Comparison of ENCODE assay signal across 1 cellular context in genomic region chr12:57518176-57518919, GRCh38.
TF ChIP-seq lines count a peak whose summit lies in the region.

No MANE protein-coding gene starts in this region.

TF ChIP-seq in SK-N-SH treated with all-trans-retinoic acid at 6 μM for 48 hours, 23 proteins besides CTCF, POLR2A, EP300 and RAD21 (continued from another document):
- no peak for TF ChIP-seq PATZ1 (CRISPR knock-in tag; IDR thresholded peaks at IDR 0.05; ENCODE audit: borderline replicate concordance)
- TF ChIP-seq ESRRG (CRISPR knock-in tag; IDR thresholded peaks at IDR 0.05), result no peak
- no peak for TF ChIP-seq CSDC2 (CRISPR knock-in tag; IDR thresholded peaks at IDR 0.05)
- TF ChIP-seq SNAI2 (CRISPR knock-in tag; IDR thresholded peaks at IDR 0.05), result no peak
- no peak for TF ChIP-seq RARB (CRISPR knock-in tag; IDR thresholded peaks at IDR 0.05)
- TF ChIP-seq ZFP3 (CRISPR knock-in tag; IDR thresholded peaks at IDR 0.05), result no peak
- no peak for TF ChIP-seq BACH2 (CRISPR knock-in tag; IDR thresholded peaks at IDR 0.05; ENCODE audit: borderline replicate concordance)
- no peak for TF ChIP-seq TOX (CRISPR knock-in tag; IDR thresholded peaks at IDR 0.05; ENCODE audit: borderline replicate concordance)
- TF ChIP-seq ZNF565 (CRISPR knock-in tag; conservative IDR thresholded peaks at IDR 0.05; ENCODE audit: low read depth), result no peak
- TF ChIP-seq PPARA (CRISPR knock-in tag; IDR thresholded peaks at IDR 0.05; ENCODE audit: borderline replicate concordance), result no peak
- no peak for TF ChIP-seq ISL1 (CRISPR knock-in tag; IDR thresholded peaks at IDR 0.05)
- TF ChIP-seq ZNF70 (CRISPR knock-in tag; IDR thresholded peaks at IDR 0.05), result no peak
- no peak for TF ChIP-seq OSR1 (CRISPR knock-in tag; IDR thresholded peaks at IDR 0.05)
